15 cellular contexts compared by ENCODE assay signal in genomic region chr10:388661-389045, GRCh38.
DNase-seq lines count a peak whose midpoint lies in the region; ATAC-seq and TF ChIP-seq lines count a peak whose summit lies in the region.
"Had no signal": no experiment of that assay in that cellular context is flagged by ENCODE, and none has a peak within 500 bp of the region (broad histone marks: within the 10 kb centered on the region; RNA-seq: fewer than 3 reads in every experiment).

No MANE protein-coding gene starts in this region.

- POLR2A ChIA-PET in T-cell (lab: Charles Lee): no interaction called here

- no peak overlapping the region for H2AFZ ChIP-seq in hepatocyte
- H2AFZ ChIP-seq: GM23338 had no signal

- no peaks in the 10 kb centered on the region for H3K36me3 Mint-ChIP-seq in CD14-positive monocyte
- H3K36me3 Mint-ChIP-seq in central memory CD8-positive, alpha-beta T cell (ENCODE audit: insufficient read depth): peaks cover 12% of the 10 kb centered on the region
- peaks cover 18% of the 10 kb centered on the region for H3K36me3 Mint-ChIP-seq in T-cell

- H3K4me1 Mint-ChIP-seq in CD14-positive monocyte (peaks cover 28% of the 10 kb centered on the region), T-cell (peaks cover 0 to 4% (median 0%) of the 10 kb centered on the region in 3 donors)
- peaks cover 7% of the 10 kb centered on the region for H3K4me1 Mint-ChIP-seq in central memory CD8-positive, alpha-beta T cell
- H3K4me1 Mint-ChIP-seq: B cell, GM23338 had no signal

- WGBS in hepatocyte (ENCODE audit: low lambda C conversion rate, missing lambda C conversion rate): 87% methylated on average over 11 of the region's 13 CpGs

- CTCF ChIA-PET in T-cell (lab: Charles Lee): no interaction called here

- H3K9me3 ChIP-seq in hepatocyte (ENCODE audit: low read depth): no peaks in the 10 kb centered on the region

- no peak overlapping the region for H3K4me3 Mint-ChIP-seq in CD14-positive monocyte
- no peak overlapping the region for H3K4me3 Mint-ChIP-seq in central memory CD8-positive, alpha-beta T cell
- H3K4me3 Mint-ChIP-seq in T-cell: no peak overlapping the region
- H3K4me3 Mint-ChIP-seq: B cell, GM23338 had no signal

- H3K27ac Mint-ChIP-seq in CD14-positive monocyte (peak overlapping the region in 4 of 7 donors; percentile 37 to 67 (median 59)), T-cell (no peak overlapping the region)
- H3K27ac Mint-ChIP-seq in central memory CD8-positive, alpha-beta T cell (ENCODE audit: low read depth): peak overlapping the region; percentile 78
- H3K27ac Mint-ChIP-seq: B cell, GM23338 had no signal

- peaks cover 0 to 5% (median 4%) of the 10 kb centered on the region in 3 donors for H3K27me3 Mint-ChIP-seq in CD14-positive monocyte (ENCODE audit: low read depth in 3 of 3)
- no peaks in the 10 kb centered on the region for H3K27me3 Mint-ChIP-seq in central memory CD8-positive, alpha-beta T cell
- no peaks in the 10 kb centered on the region for H3K27me3 Mint-ChIP-seq in T-cell
- H3K27me3 Mint-ChIP-seq: B cell had no signal

- H3K27me3 ChIP-seq in hepatocyte: no peaks in the 10 kb centered on the region

- H3K79me2 ChIP-seq in hepatocyte: no peaks in the 10 kb centered on the region

- DNase-seq in CD14-positive monocyte (ENCODE audit: low spot score): no peak
- DNase-seq in central memory CD8-positive, alpha-beta T cell (ENCODE audit: low spot score in 2 of 2): no peak
- DNase-seq in hepatocyte (ENCODE audit: low spot score): no peak
- no peak for DNase-seq in SW 1271 (lab: John Stamatoyannopoulos, UW)
- DNase-seq in activated T-cell treated with anti-CD3 and anti-CD28 coated beads, Interleukin-2, amount 50 U/mL, for 1 hour: no peak
- DNase-seq in NCI-H2107 (lab: John Stamatoyannopoulos, UW): no peak
- no peak for DNase-seq in T-cell
- DNase-seq: Calu3; CD8-positive, alpha-beta memory T cell; DMS 273 treated with DMSO at 0.1 percent for 48 hours; EL; H7 had no signal

- no peaks in the 10 kb centered on the region for H3K36me3 ChIP-seq in hepatocyte (replicated peaks; ENCODE audit: insufficient read depth, low read depth)

- intact Hi-C loops in CD14-positive monocyte (cut with micrococcal nuclease): no loop called here

- H3K9me3 Mint-ChIP-seq in CD14-positive monocyte (peaks cover 0 to 4% (median 0%) of the 10 kb centered on the region in 7 donors), T-cell (no peaks in the 10 kb centered on the region)
- no peaks in the 10 kb centered on the region for H3K9me3 Mint-ChIP-seq in central memory CD8-positive, alpha-beta T cell
- H3K9me3 Mint-ChIP-seq: CD8-positive, alpha-beta memory T cell; GM23338 had no signal

- no peaks in the 10 kb centered on the region for H3K9me2 ChIP-seq in hepatocyte (replicated peaks; ENCODE audit: insufficient read depth)

- no peak overlapping the region for H3K4me3 ChIP-seq in hepatocyte
- H3K4me3 ChIP-seq: GM23338 had no signal

- no peak for ATAC-seq in central memory CD8-positive, alpha-beta T cell (replicated peaks; ENCODE audit: extremely low read depth, poor library complexity, severe bottlenecking)
- ATAC-seq in T-cell (replicated peaks in 1 of 4): no peak
- ATAC-seq: GM23338 had no signal

- H3K27ac ChIP-seq in hepatocyte: peak overlapping the region; percentile 54
- H3K27ac ChIP-seq: HL-60 had no signal

- H3K4me1 ChIP-seq in hepatocyte (ENCODE audit: insufficient read depth): peaks cover 4% of the 10 kb centered on the region

- H3K4me2 ChIP-seq in hepatocyte: peak overlapping the region; percentile 35
- H3K4me2 ChIP-seq: GM23338 had no signal

- H4K20me1 ChIP-seq in hepatocyte (ENCODE audit: insufficient read depth, poor library complexity, severe bottlenecking): no peaks in the 10 kb centered on the region

- TF ChIP-seq CTCF in CD14-positive monocyte (IDR thresholded peaks at IDR 0.05): no peak
- no peak for TF ChIP-seq CTCF in hepatocyte (IDR thresholded peaks at IDR 0.05; ENCODE audit: poor library complexity)

Comparison
In these comparisons a context has a peak if more than half of its experiments do, and no peak if none do; other contexts are left out.
1. H3K27ac Mint-ChIP-seq: peak in CD14-positive monocyte (4 of 7) and central memory CD8-positive, alpha-beta T cell (single experiment); none in T-cell (0 of 2).